In genomic region chr18:63683152-63683551, GRCh38 we compare ENCODE assay signal across 1 cellular context.
TF ChIP-seq lines count a peak whose summit lies in the region.

No MANE protein-coding gene starts in this region.

TF ChIP-seq in SK-N-SH treated with all-trans-retinoic acid at 6 μM for 48 hours, 23 proteins besides CTCF, POLR2A, EP300 and RAD21 (continued from another document):
- TF ChIP-seq, protein P1, sequence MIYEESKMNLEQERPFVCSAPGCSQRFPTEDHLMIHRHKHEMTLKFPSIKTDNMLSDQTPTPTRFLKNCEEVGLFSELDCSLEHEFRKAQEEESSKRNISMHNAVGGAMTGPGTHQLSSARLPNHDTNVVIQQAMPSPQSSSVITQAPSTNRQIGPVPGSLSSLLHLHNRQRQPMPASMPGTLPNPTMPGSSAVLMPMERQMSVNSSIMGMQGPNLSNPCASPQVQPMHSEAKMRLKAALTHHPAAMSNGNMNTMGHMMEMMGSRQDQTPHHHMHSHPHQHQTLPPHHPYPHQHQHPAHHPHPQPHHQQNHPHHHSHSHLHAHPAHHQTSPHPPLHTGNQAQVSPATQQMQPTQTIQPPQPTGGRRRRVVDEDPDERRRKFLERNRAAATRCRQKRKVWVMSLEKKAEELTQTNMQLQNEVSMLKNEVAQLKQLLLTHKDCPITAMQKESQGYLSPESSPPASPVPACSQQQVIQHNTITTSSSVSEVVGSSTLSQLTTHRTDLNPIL (CRISPR knock-in tag; IDR thresholded peaks at IDR 0.05; ENCODE audit: low read depth): no peak
- no peak for TF ChIP-seq TCF4 (CRISPR knock-in tag; IDR thresholded peaks at IDR 0.05; ENCODE audit: borderline replicate concordance)
